25 cellular contexts compared by ENCODE assay signal in the genomic region with DNA sequence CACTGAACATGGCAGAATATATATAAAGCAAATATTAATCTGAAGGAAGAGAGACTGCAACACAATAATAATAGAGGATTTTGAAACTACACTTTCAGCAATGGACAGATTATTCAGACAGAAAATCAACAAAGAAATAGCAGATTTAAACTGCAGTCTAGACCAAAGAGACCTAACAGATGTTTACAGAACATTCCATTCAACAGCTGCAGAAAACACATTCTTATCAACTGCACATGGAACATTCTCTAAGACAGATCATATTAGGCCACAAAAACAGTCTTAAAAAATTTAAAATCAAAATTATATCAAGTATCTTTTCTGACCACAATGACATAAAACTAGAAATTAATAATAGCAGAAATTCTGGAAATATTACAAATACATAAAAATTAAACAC.
"Had no signal": no experiment of that assay in that cellular context is flagged by ENCODE, and none has a peak within 500 bp of the region (broad histone marks: within the 10 kb centered on the region; RNA-seq: fewer than 3 reads in every experiment).

No MANE protein-coding gene starts in this region.

- H3K36me3 ChIP-seq: colonic mucosa, transverse colon had no signal

- H3K27me3 ChIP-seq: colonic mucosa, heart right ventricle, neural progenitor cell, testis, transverse colon had no signal

- H2AFZ ChIP-seq: neural progenitor cell had no signal

- DNase-seq: activated CD4-positive, alpha-beta T cell treated with anti-CD3 and anti-CD28 coated beads for 36 hours; activated CD4-positive, CD25-positive, alpha-beta regulatory T cell; activated CD8-positive, alpha-beta T cell treated with anti-CD3 and anti-CD28 coated beads, Interleukin-2, amount 10 ng/mL, durations not matched to agents 7 days and 5 days; activated naive CD4-positive, alpha-beta T cell; activated T-cell treated with anti-CD3 and anti-CD28 coated beads for 4 hours; activated T-cell treated with anti-CD3 and anti-CD28 coated beads, Interleukin-2, amount 50 U/mL, for 72 hours; anterior cingulate cortex; colonic mucosa; effector memory CD4-positive, alpha-beta T cell; foreskin melanocyte; heart right ventricle; islet precursor cell; left ventricle myocardium superior; midbrain; natural killer cell; occipital lobe; posterior cingulate gyrus; right cardiac atrium; stimulated activated CD4-positive, alpha-beta T cell treated with anti-CD3 and anti-CD28 coated beads, Interleukin-4, amount 100 ng/mL, for 1 hour; stimulated activated naive CD8-positive, alpha-beta T cell treated with anti-CD3 and anti-CD28 coated beads, Interleukin-15, Interleukin-2, amounts not matched to agents 100 U/mL and 50 U/mL, for 24 hours; T-helper 1 cell; testis; transverse colon had no signal

- H3K27ac ChIP-seq: colonic mucosa, heart right ventricle, neural progenitor cell, transverse colon had no signal

- H3K4me1 ChIP-seq: colonic mucosa, heart right ventricle, neural progenitor cell, testis, transverse colon had no signal

- H3K4me3 ChIP-seq: colonic mucosa, heart right ventricle, neural progenitor cell, testis, transverse colon had no signal

- ATAC-seq: activated CD4-positive, alpha-beta T cell treated with anti-CD3 and anti-CD28 coated beads for 36 hours; activated CD8-positive, alpha-beta T cell treated with anti-CD3 and anti-CD28 coated beads, Interleukin-2, amount 10 ng/mL, durations not matched to agents 7 days and 5 days; activated naive CD4-positive, alpha-beta T cell treated with anti-CD3 and anti-CD28 coated beads, Interleukin-2, amount 50 U/mL, for 72 hours; activated T-cell treated with anti-CD3 and anti-CD28 coated beads, Interleukin-2, amount 50 U/mL, for 72 hours; heart right ventricle; left ventricle myocardium superior; natural killer cell; right cardiac atrium; stimulated activated naive CD8-positive, alpha-beta T cell treated with anti-CD3 and anti-CD28 coated beads, Interleukin-15, Interleukin-2, amounts not matched to agents 100 U/mL and 50 U/mL, for 24 hours had no signal

- H3K9ac ChIP-seq: neural progenitor cell had no signal

- H3K9me3 ChIP-seq: colonic mucosa, testis had no signal

- H3K4me2 ChIP-seq: neural progenitor cell had no signal
